In genomic region chr2:227627769-227628168, GRCh38 we compare ENCODE assay signal across 10 cellular contexts.
DNase-seq lines count a peak whose midpoint lies in the region; ATAC-seq lines count a peak whose summit lies in the region.
"Had no signal": no experiment of that assay in that cellular context is flagged by ENCODE, and none has a peak within 500 bp of the region (broad histone marks: within the 10 kb centered on the region; RNA-seq: fewer than 3 reads in every experiment).

No MANE protein-coding gene starts in this region.

- DNase-seq in NCI-H128 (lab: John Stamatoyannopoulos, UW; ENCODE audit: unreplicated experiment), result no peak
- no peak for DNase-seq in 8988T
- no peak for DNase-seq in UCSD-AML1 (lab: John Stamatoyannopoulos, UW; ENCODE audit: unreplicated experiment)
- no peak for DNase-seq in activated gamma-delta T cell treated with Interleukin-2 at 50 U/mL for 16 hours
- DNase-seq: NCI-H1417, thyroid gland had no signal

- ATAC-seq in GM18498 (IDR thresholded peaks at IDR 0.05; ENCODE audit: unreplicated experiment) (peak; percentile 90), GM19043 (IDR thresholded peaks at IDR 0.05; ENCODE audit: low read depth, unreplicated experiment) (peak; percentile 79), HG02623 (IDR thresholded peaks at IDR 0.05; ENCODE audit: unreplicated experiment) (peak; percentile 98), HG03439 (IDR thresholded peaks at IDR 0.05; ENCODE audit: unreplicated experiment) (peak; percentile 93)
